Comparison of ENCODE assay signal across 8 cellular contexts in the genomic region with DNA sequence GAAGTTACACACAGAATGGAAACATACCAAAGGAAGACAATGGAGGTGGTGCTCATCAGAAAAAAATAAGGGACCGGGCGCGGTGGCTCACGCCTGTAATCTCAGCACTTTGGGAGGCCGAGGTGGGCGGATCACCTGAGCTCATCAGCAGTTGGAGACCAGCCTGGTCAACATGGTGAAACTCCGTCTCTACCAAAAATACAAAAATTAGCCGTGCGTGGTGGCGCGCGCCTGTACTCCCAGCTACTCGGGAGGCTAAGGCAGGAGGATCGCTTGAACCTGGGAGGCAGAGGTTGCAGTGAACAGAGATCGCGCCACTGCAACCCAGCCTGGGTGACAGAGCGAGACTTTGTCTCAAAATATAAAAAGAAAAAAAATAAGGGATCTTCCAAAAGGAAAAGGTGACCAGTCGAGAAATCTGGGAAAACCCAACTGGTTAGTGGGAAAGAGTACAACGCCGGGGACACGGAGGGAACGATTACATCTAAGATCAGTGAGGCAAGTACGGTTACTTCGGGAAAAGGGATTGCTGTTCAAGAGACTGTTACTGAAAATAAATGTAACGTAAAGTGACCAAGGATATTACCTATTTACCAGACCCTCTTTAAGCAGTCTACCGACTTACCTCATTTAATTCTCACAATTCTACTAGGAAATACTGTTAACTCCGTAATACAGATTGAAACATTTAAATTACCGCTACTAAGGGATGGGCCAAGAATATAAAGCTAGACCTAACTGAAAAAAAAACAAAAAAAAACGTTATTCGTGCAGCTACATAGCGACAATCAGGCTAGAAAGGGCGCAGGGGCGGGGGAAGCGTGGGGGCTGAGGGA. TPM values are rescaled to one million over a fixed set of nuclear protein-coding genes. Genes with fewer than 3 reads are reported as not detected.
DNase-seq lines count a peak whose midpoint lies in the region; ATAC-seq, FAIRE-seq and TF ChIP-seq lines count a peak whose summit lies in the region.

No MANE protein-coding gene starts in this region.

- peak overlapping the region; percentile 94 for H3K9ac ChIP-seq in PC-3 (ENCODE audit: low read length)

- TF ChIP-seq CTCF in PC-3 (conservative IDR thresholded peaks at IDR 0.05; ENCODE audit: low read depth, low read length) = no peak
- TF ChIP-seq CTCF in neural crest cell (conservative IDR thresholded peaks at IDR 0.05) = no peak
- TF ChIP-seq CTCF in omental fat pad (IDR thresholded peaks at IDR 0.05) = no peak

- CTCF ChIA-PET in PC-3 (lab: Charles Lee) = no interaction called here

- no peak for TF ChIP-seq POLR2A in GM12892 (IDR thresholded peaks at IDR 0.05; ENCODE audit: low read depth, low read length)

- POLR2A ChIA-PET in PC-3 (lab: Charles Lee; ENCODE audit: unreplicated experiment) = no interaction called here

- no peaks in the 10 kb centered on the region for H3F3A ChIP-seq in PC-3 (ENCODE audit: low read length, unreplicated experiment)

- peak overlapping the region; percentile 41 for H3K27ac ChIP-seq in PC-3 (ENCODE audit: low read length)

- H3K36me3 Mint-ChIP-seq in effector memory CD8-positive, alpha-beta T cell (ENCODE audit: insufficient read depth) = peaks cover 39% of the 10 kb centered on the region
- peaks cover 11% of the 10 kb centered on the region for H3K36me3 Mint-ChIP-seq in neural crest cell (ENCODE audit: low read depth)

- H3K4me1 Mint-ChIP-seq in effector memory CD8-positive, alpha-beta T cell (ENCODE audit: low read depth in 2 of 2) = peaks cover 28 to 30% of the 10 kb centered on the region in 2 donors
- H3K4me1 Mint-ChIP-seq in neural crest cell = peaks cover 37% of the 10 kb centered on the region

- H3K27me3 Mint-ChIP-seq in effector memory CD8-positive, alpha-beta T cell = no peaks in the 10 kb centered on the region
- no peaks in the 10 kb centered on the region for H3K27me3 Mint-ChIP-seq in neural crest cell (ENCODE audit: low read depth)

- no peaks in the 10 kb centered on the region for H3K9me3 ChIP-seq in PC-3 (ENCODE audit: low read length)

- peak; percentile 11 for DNase-seq in EH (ENCODE audit: low read depth)
- DNase-seq in PC-3 = peak; percentile 20
- DNase-seq in effector memory CD8-positive, alpha-beta T cell = no peak
- no peak for DNase-seq in neural crest cell (ENCODE audit: low read depth, low spot score)
- no peak for DNase-seq in GM12892 (ENCODE audit: insufficient read length)
- DNase-seq in omental fat pad (ENCODE audit: low spot score) = no peak

- no peaks in the 10 kb centered on the region for H3K9me3 Mint-ChIP-seq in effector memory CD8-positive, alpha-beta T cell
- no peaks in the 10 kb centered on the region for H3K9me3 Mint-ChIP-seq in neural crest cell

- H3K36me3 ChIP-seq in PC-3 (ENCODE audit: low read depth, low read length) = peaks cover 33% of the 10 kb centered on the region

- H3K4me2 ChIP-seq in PC-3 (ENCODE audit: low read length) = peak overlapping the region; percentile 94

- H3K79me2 ChIP-seq in PC-3 (ENCODE audit: low read length) = peaks cover 56% of the 10 kb centered on the region

- peak overlapping the region; percentile 90 to 93 for H3K27ac Mint-ChIP-seq in effector memory CD8-positive, alpha-beta T cell
- H3K27ac Mint-ChIP-seq in neural crest cell (ENCODE audit: unreplicated experiment) = peak overlapping the region; percentile 85

- ATAC-seq in PC-3 (no peak), GM19351 (IDR thresholded peaks at IDR 0.05; ENCODE audit: unreplicated experiment) (no peak), omental fat pad (ENCODE audit: low FRiP score) (no peak), HG02642 (IDR thresholded peaks at IDR 0.05; ENCODE audit: poor library complexity, unreplicated experiment) (no peak)
- no peak for ATAC-seq in effector memory CD8-positive, alpha-beta T cell (replicated peaks)

- no peaks in the 10 kb centered on the region for H3K27me3 ChIP-seq in PC-3 (ENCODE audit: low read length)

- peaks cover 37% of the 10 kb centered on the region for H4K20me1 ChIP-seq in PC-3 (ENCODE audit: low read length)

- FAIRE-seq in GM12892 (lab: Jason Lieb, UNC) = no peak

- peak overlapping the region; percentile 93 to 95 for H3K4me3 Mint-ChIP-seq in effector memory CD8-positive, alpha-beta T cell
- H3K4me3 Mint-ChIP-seq in neural crest cell = peak overlapping the region; percentile 98

- H3K9me2 ChIP-seq in PC-3 (replicated peaks; ENCODE audit: low read length) = no peaks in the 10 kb centered on the region

- H3K4me1 ChIP-seq in PC-3 (ENCODE audit: insufficient read depth, low read length) = peaks cover 13% of the 10 kb centered on the region

- H2AFZ ChIP-seq in PC-3 (ENCODE audit: low read length) = peak overlapping the region; percentile 52

- intact Hi-C loops in PC-3 (cut with micrococcal nuclease) = no loop called here

- BruUV-seq in PC-3 (replicated peaks; lab: Mats Ljungman, UMichigan) = TSS peak; percentile 38

- H3K4me3 ChIP-seq in PC-3 (ENCODE audit: low read length) = peak overlapping the region; percentile 98

RNA-seq across cellular contexts. Expression of a gene that starts 0.8 kb away (rescaled TPM):
- total RNA-seq in PC-3 (2014; rRNA removed) = 666 and 692 TPM in 2 replicates
- 343 and 346 TPM in 2 replicates for total RNA-seq in neural crest cell
- 252 TPM for polyA plus RNA-seq in GM12892 (2012; ENCODE audit: missing spikeins)
- 100 to 1,000 TPM; 187 to 277 (median 213) TPM for total RNA-seq in omental fat pad

RNA-seq across cellular contexts. Expression of a gene that starts 1.1 kb away (rescaled TPM):
- 0.51 and 1.3 TPM in 2 replicates for total RNA-seq in PC-3 (2014; rRNA removed)
- total RNA-seq in neural crest cell = 0.66 and 1.0 TPM in 2 replicates
- polyA plus RNA-seq in GM12892 (2012; ENCODE audit: missing spikeins) = 0.74 TPM
- not detected for total RNA-seq in omental fat pad

RNA-seq across cellular contexts. Expression of a gene that starts 31.7 kb away (rescaled TPM):
- total RNA-seq in PC-3 (2014; rRNA removed) = 0.26 TPM in 1 of 2 replicates, not detected in the other
- not detected in 2 replicates for total RNA-seq in neural crest cell
- 0.85 TPM for polyA plus RNA-seq in GM12892 (2012; ENCODE audit: missing spikeins)
- not detected for total RNA-seq in omental fat pad

RNA-seq across cellular contexts. Expression of a gene that starts 38.2 kb away (rescaled TPM):
- total RNA-seq in PC-3 (2014; rRNA removed) (1.1 TPM in 1 of 2 replicates, not detected in the other), neural crest cell (0.77 TPM in 1 of 2 replicates, not detected in the other), omental fat pad (not detected)
- polyA plus RNA-seq in GM12892 (2012; ENCODE audit: missing spikeins) = not detected

RNA-seq across cellular contexts. Expression of a gene that starts 41.8 kb away (rescaled TPM):
- 49.8 and 52.2 TPM in 2 replicates for total RNA-seq in PC-3 (2014; rRNA removed)
- 34.2 and 38.0 TPM in 2 replicates for total RNA-seq in neural crest cell
- polyA plus RNA-seq in GM12892 (2012; ENCODE audit: missing spikeins) = 16.6 TPM
- 10 to 100 TPM; 44.0 to 71.1 (median 55.9) TPM for total RNA-seq in omental fat pad

Comparison
In these comparisons a context has a peak if more than half of its experiments do, and no peak if none do; other contexts are left out.
1. DNase-seq: peak in EH (single experiment) and PC-3 (single experiment); none in effector memory CD8-positive, alpha-beta T cell (0 of 3), neural crest cell (single experiment), GM12892 (single experiment) and omental fat pad (single experiment).